ENCODE assay signal across 22 cellular contexts in the genomic region with DNA sequence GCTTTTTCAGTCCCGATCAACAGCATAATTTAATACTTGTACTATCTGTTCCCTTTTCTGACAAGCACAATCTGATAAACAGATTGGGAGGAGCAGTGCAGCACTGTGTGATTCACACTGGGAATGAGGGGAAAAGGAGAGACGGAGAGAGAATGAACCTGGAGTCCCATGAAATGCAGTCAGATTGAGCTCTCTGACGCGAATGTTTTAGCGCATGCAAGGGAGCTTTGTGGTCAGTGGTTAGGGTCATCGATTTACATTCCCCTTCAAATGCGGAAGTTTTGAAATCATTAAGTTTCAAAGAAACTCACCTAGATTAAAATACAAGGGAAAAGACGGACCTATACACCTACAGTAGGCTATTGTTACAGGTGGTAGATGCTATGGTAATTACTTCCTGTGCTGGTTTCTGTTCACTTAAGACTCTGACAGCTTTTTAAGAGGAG.
DNase-seq lines count a peak whose midpoint lies in the region; ATAC-seq and TF ChIP-seq lines count a peak whose summit lies in the region.
"Had no signal": no experiment of that assay in that cellular context is flagged by ENCODE, and none has a peak within 500 bp of the region (broad histone marks: within the 10 kb centered on the region; RNA-seq: fewer than 3 reads in every experiment).

No MANE protein-coding gene starts in this region.

- H3K4me1 ChIP-seq in Karpas-422 (ENCODE audit: low read length), result peaks cover 5% of the 10 kb centered on the region; the same call in 1 of the 2 replicates
- H3K4me1 ChIP-seq: breast epithelium, SJSA1, testis had no signal

- H3K36me3 ChIP-seq in Karpas-422 (ENCODE audit: insufficient read depth, low read length), result no peaks in the 10 kb centered on the region
- H3K36me3 ChIP-seq: breast epithelium, right lobe of liver, SJSA1 had no signal

- H3K4me1 Mint-ChIP-seq in mesothelial cell of epicardium, result peaks cover 5% of the 10 kb centered on the region

- no peak overlapping the region for H3K9ac ChIP-seq in Karpas-422 (ENCODE audit: low read length)
- H3K9ac ChIP-seq: GM23248 had no signal

- no peak overlapping the region for H3K27ac Mint-ChIP-seq in mesothelial cell of epicardium
- H3K27ac Mint-ChIP-seq: activated naive CD8-positive, alpha-beta T cell had no signal

- ATAC-seq in GM19025 (IDR thresholded peaks at IDR 0.05; ENCODE audit: low read depth, unreplicated experiment) (peak; percentile 41), HG02870 (IDR thresholded peaks at IDR 0.05; ENCODE audit: unreplicated experiment) (peak; percentile 75), GM21447 (IDR thresholded peaks at IDR 0.05; ENCODE audit: unreplicated experiment) (no peak)
- ATAC-seq: K562, mucosa of descending colon, right lobe of liver had no signal

- H3K9me2 ChIP-seq in Karpas-422 (replicated peaks; ENCODE audit: insufficient read depth, low read length), result no peaks in the 10 kb centered on the region

- TF ChIP-seq CTCF in mesothelial cell of epicardium (IDR thresholded peaks at IDR 0.05; ENCODE audit: unreplicated experiment), result no peak

- no peaks in the 10 kb centered on the region for H3K27me3 Mint-ChIP-seq in mesothelial cell of epicardium (ENCODE audit: low read depth)

- no peaks in the 10 kb centered on the region for H3K27me3 ChIP-seq in Karpas-422 (ENCODE audit: low read length)
- H3K27me3 ChIP-seq: breast epithelium, right lobe of liver, SJSA1, testis had no signal

- peak; percentile 38 for DNase-seq in Ammon's horn (ENCODE audit: low spot score)
- peak; percentile 24 for DNase-seq in SK-N-DZ (ENCODE audit: low spot score)
- no peak for DNase-seq in Karpas-422
- DNase-seq in NCI-H146 (lab: John Stamatoyannopoulos, UW), result no peak
- no peak for DNase-seq in mesothelial cell of epicardium (ENCODE audit: low spot score in 2 of 2, unreplicated experiment in 2 of 2)
- DNase-seq: activated CD4-positive, alpha-beta T cell treated with anti-CD3 and anti-CD28 coated beads for 48 hours; activated T-cell treated with anti-CD3 and anti-CD28 coated beads for 4 hours; mucosa of descending colon; NCI-H1436; nucleus accumbens; right lobe of liver; testis had no signal

- H3K9me3 ChIP-seq in Karpas-422 (ENCODE audit: low read length), result no peaks in the 10 kb centered on the region
- H3K9me3 ChIP-seq: breast epithelium, mucosa of descending colon, right lobe of liver, SJSA1, testis had no signal

- H3K9me3 Mint-ChIP-seq in mesothelial cell of epicardium, result peaks cover 9% of the 10 kb centered on the region

- H3K27ac ChIP-seq in Karpas-422 (ENCODE audit: low read length), result no peak overlapping the region
- H3K27ac ChIP-seq: breast epithelium, C4-2B, GM23248, HL-60, right lobe of liver, SJSA1, testis had no signal

- H2AFZ ChIP-seq in Karpas-422 (ENCODE audit: low read length), result no peak overlapping the region
- H2AFZ ChIP-seq: GM23248 had no signal

- H3K36me3 Mint-ChIP-seq in mesothelial cell of epicardium, result peaks cover 4% of the 10 kb centered on the region
- H3K36me3 Mint-ChIP-seq: activated naive CD8-positive, alpha-beta T cell had no signal

- H3K4me3 Mint-ChIP-seq in mesothelial cell of epicardium, result no peak overlapping the region
- H3K4me3 Mint-ChIP-seq: activated naive CD8-positive, alpha-beta T cell had no signal

- no peaks in the 10 kb centered on the region for H3K79me2 ChIP-seq in Karpas-422 (ENCODE audit: low read length)

- H3K4me3 ChIP-seq in Karpas-422 (ENCODE audit: low read length), result no peak overlapping the region
- H3K4me3 ChIP-seq: breast epithelium, GM23248, K562, mucosa of descending colon, right lobe of liver, SJSA1, testis had no signal

- no peaks in the 10 kb centered on the region for H4K20me1 ChIP-seq in Karpas-422 (ENCODE audit: insufficient read depth, low read depth, low read length)

- no peak overlapping the region for H3K4me2 ChIP-seq in Karpas-422 (ENCODE audit: low read depth, low read length, poor library complexity, severe bottlenecking)

Comparison
In these comparisons a context has a peak if more than half of its experiments do, and no peak if none do; other contexts are left out.
1. DNase-seq: peak in Ammon's horn (single experiment) and SK-N-DZ (single experiment); none in Karpas-422 (single experiment), NCI-H146 (single experiment) and mesothelial cell of epicardium (0 of 2).